1 cellular context compared by ENCODE assay signal in genomic region chr1:200673952-200674823, GRCh38.
TF ChIP-seq lines count a peak whose summit lies in the region.

No MANE protein-coding gene starts in this region.

TF ChIP-seq in HepG2, 621 proteins besides CTCF, POLR2A, EP300 and RAD21:
- TF ChIP-seq ZNF24 (IDR thresholded peaks at IDR 0.05) (0 out of 2 replicates have a peak, but pooled peaks have one; percentile 22), CREBL2 (CRISPR knock-in tag; IDR thresholded peaks at IDR 0.05; ENCODE audit: borderline replicate concordance) (no peak), SCMH1 (CRISPR knock-in tag; IDR thresholded peaks at IDR 0.05; ENCODE audit: borderline replicate concordance) (no peak)
TF ChIP-seq in HepG2: peak in this region for 1.
